Comparison of ENCODE assay signal across 23 cellular contexts in genomic region chr22:29487587-29487986, GRCh38. TPM values are rescaled to one million over a fixed set of nuclear protein-coding genes. Genes with fewer than 3 reads are reported as not detected.
DNase-seq lines count a peak whose midpoint lies in the region; ATAC-seq and TF ChIP-seq lines count a peak whose summit lies in the region.
"Had no signal": no experiment of that assay in that cellular context is flagged by ENCODE, and none has a peak within 500 bp of the region (broad histone marks: within the 10 kb centered on the region; RNA-seq: fewer than 3 reads in every experiment).

No MANE protein-coding gene starts in this region.

- H3K27ac Mint-ChIP-seq in endothelial cell (ENCODE audit: unreplicated experiment) (no peak overlapping the region), neural progenitor cell (peak overlapping the region; percentile 19)
- H3K27ac Mint-ChIP-seq: CD4-positive, alpha-beta T cell; CD8-positive, alpha-beta memory T cell; HFFc6 had no signal

- 92% methylated on average over 4 of the region's 4 CpGs for WGBS in prostate gland

- no peaks in the 10 kb centered on the region for H3K36me3 ChIP-seq in neural progenitor cell
- H3K36me3 ChIP-seq in prostate gland, result no peaks in the 10 kb centered on the region
- no peaks in the 10 kb centered on the region for H3K36me3 ChIP-seq in lower lobe of right lung
- H3K36me3 ChIP-seq: BE2C; BLaER1 treated with 17β-estradiol and CSF1 and Interleukin-3, amounts not matched to agents 10 nM and 100 nM; HAP-1 had no signal

- no peak overlapping the region for H2AFZ ChIP-seq in neural progenitor cell (replicated peaks)

- DNase-seq in OCI-M1 (lab: John Stamatoyannopoulos, UW) (peak; percentile 15), endothelial cell (ENCODE audit: low spot score) (no peak), neural progenitor cell (ENCODE audit: low spot score) (no peak), prostate gland (ENCODE audit: low spot score) (no peak), lower lobe of right lung (no peak)
- DNase-seq: 8988T; ACHN; AML-193; BE2C; CD4-positive, alpha-beta T cell; CD8-positive, alpha-beta memory T cell; DMS 273 treated with DMSO at 0.1 percent for 48 hours; DMS79; EL; GDM1; GOT3; HFFc6 had no signal

- no peak overlapping the region for H3K27ac ChIP-seq in neural progenitor cell
- no peak overlapping the region for H3K27ac ChIP-seq in prostate gland
- H3K27ac ChIP-seq in lower lobe of right lung, result no peak overlapping the region
- H3K27ac ChIP-seq: A549; BLaER1 treated with 17β-estradiol and CSF1 and Interleukin-3, amounts not matched to agents 10 nM and 100 nM had no signal

- H3K4me3 ChIP-seq in neural progenitor cell (no peak overlapping the region), prostate gland (no peak overlapping the region), lower lobe of right lung (no peak overlapping the region)
- H3K4me3 ChIP-seq: A549; BLaER1 treated with 17β-estradiol and CSF1 and Interleukin-3, amounts not matched to agents 10 nM and 100 nM; GM12878; HAP-1 had no signal

- no peak overlapping the region for H3K4me2 ChIP-seq in neural progenitor cell
- H3K4me2 ChIP-seq: A549 had no signal

- H3K79me2 ChIP-seq in neural progenitor cell (ENCODE audit: low read depth), result no peaks in the 10 kb centered on the region

- no peaks in the 10 kb centered on the region for H3F3A ChIP-seq in neural progenitor cell (ENCODE audit: low read depth)

- H3K4me1 Mint-ChIP-seq in endothelial cell (ENCODE audit: unreplicated experiment) (no peaks in the 10 kb centered on the region), neural progenitor cell (no peaks in the 10 kb centered on the region)
- H3K4me1 Mint-ChIP-seq: CD8-positive, alpha-beta memory T cell had no signal

- peak overlapping the region; percentile 53 for H3K4me3 Mint-ChIP-seq in endothelial cell (ENCODE audit: unreplicated experiment)
- H3K4me3 Mint-ChIP-seq in neural progenitor cell, result no peak overlapping the region
- H3K4me3 Mint-ChIP-seq: CD14-positive monocyte; CD4-positive, alpha-beta T cell; CD8-positive, alpha-beta memory T cell; HFFc6 had no signal

- H3K27me3 ChIP-seq in neural progenitor cell (peaks cover 4% of the 10 kb centered on the region), prostate gland (replicated peaks; ENCODE audit: insufficient read depth) (no peaks in the 10 kb centered on the region), lower lobe of right lung (ENCODE audit: low read depth) (peaks cover 8% of the 10 kb centered on the region)
- H3K27me3 ChIP-seq: BE2C; BLaER1 treated with 17β-estradiol and CSF1 and Interleukin-3, amounts not matched to agents 10 nM and 100 nM had no signal

- intact Hi-C loops in prostate gland (cut with DNase I), result no loop called here
- intact Hi-C loops in lower lobe of right lung (cut with DNase I), result no loop called here

- H3K36me3 Mint-ChIP-seq in endothelial cell (ENCODE audit: low read depth, unreplicated experiment) (peaks cover 23% of the 10 kb centered on the region), neural progenitor cell (peaks cover 2% of the 10 kb centered on the region)

- TF ChIP-seq CTCF in endothelial cell (IDR thresholded peaks at IDR 0.05; ENCODE audit: unreplicated experiment), result no peak
- no peak for TF ChIP-seq CTCF in neural progenitor cell (IDR thresholded peaks at IDR 0.05)
- no peak for TF ChIP-seq CTCF in prostate gland (IDR thresholded peaks at IDR 0.05)
- TF ChIP-seq CTCF in lower lobe of right lung (IDR thresholded peaks at IDR 0.05), result no peak

- ATAC-seq in GM21526 (IDR thresholded peaks at IDR 0.05; ENCODE audit: low FRiP score, unreplicated experiment) (no peak), lower lobe of right lung (no peak)
- ATAC-seq: A549, GM12878 had no signal

- H3K27me3 Mint-ChIP-seq in endothelial cell (ENCODE audit: unreplicated experiment) (no peaks in the 10 kb centered on the region), neural progenitor cell (ENCODE audit: insufficient read depth, low read depth) (peaks cover 4% of the 10 kb centered on the region)

- H3K4me1 ChIP-seq in neural progenitor cell (no peaks in the 10 kb centered on the region), prostate gland (replicated peaks) (no peaks in the 10 kb centered on the region), lower lobe of right lung (no peaks in the 10 kb centered on the region)
- H3K4me1 ChIP-seq: A549, BE2C, HAP-1 had no signal

- H3K9me3 Mint-ChIP-seq in endothelial cell (ENCODE audit: unreplicated experiment) (no peaks in the 10 kb centered on the region), neural progenitor cell (no peaks in the 10 kb centered on the region)
- H3K9me3 Mint-ChIP-seq: CD4-positive, alpha-beta T cell; CD8-positive, alpha-beta memory T cell; HFFc6 had no signal

- no peak overlapping the region for H3K9ac ChIP-seq in neural progenitor cell
- H3K9ac ChIP-seq: BLaER1 treated with 17β-estradiol and CSF1 and Interleukin-3, amounts not matched to agents 10 nM and 100 nM had no signal

- H3K9me3 ChIP-seq in neural progenitor cell (ENCODE audit: low read depth) (no peaks in the 10 kb centered on the region), prostate gland (no peaks in the 10 kb centered on the region), lower lobe of right lung (no peaks in the 10 kb centered on the region)
- H3K9me3 ChIP-seq: A549; BE2C; BLaER1 treated with 17β-estradiol and CSF1 and Interleukin-3, amounts not matched to agents 10 nM and 100 nM had no signal

- TF ChIP-seq POLR2A in prostate gland (IDR thresholded peaks at IDR 0.05), result no peak

- H4K20me1 ChIP-seq in neural progenitor cell (ENCODE audit: low read depth), result peaks cover 1% of the 10 kb centered on the region
- H4K20me1 ChIP-seq: BLaER1 treated with 17β-estradiol and CSF1 and Interleukin-3, amounts not matched to agents 10 nM and 100 nM had no signal

RNA-seq across cellular contexts. Expression of gene NEFH, which starts 7.6 kb away (rescaled TPM):
- total RNA-seq in endothelial cell (ENCODE audit: unreplicated experiment), result 18.2 TPM
- 0.31 and 0.43 TPM in 2 replicates for total RNA-seq in neural progenitor cell (ENCODE audit: low replicate concordance)
- total RNA-seq in prostate gland, result 100 to 1,000 TPM; 149 to 887 TPM
- 1.0 TPM for total RNA-seq in lower lobe of right lung
- total RNA-seq: HFFc6 had no signal

RNA-seq across cellular contexts. Expression of gene RFPL1, which starts 49.2 kb away (rescaled TPM):
- not detected for total RNA-seq in endothelial cell (ENCODE audit: unreplicated experiment)
- total RNA-seq in neural progenitor cell (ENCODE audit: low replicate concordance), result not detected in 2 replicates
- 1 to 10 TPM in 1 of 2 donors, not detected in 1; 1.7 TPM for total RNA-seq in prostate gland
- not detected for total RNA-seq in lower lobe of right lung
- total RNA-seq: CD4-positive, alpha-beta T cell; CD8-positive, alpha-beta memory T cell; GM12878; HFFc6 had no signal
